Comparison of ENCODE assay signal across 8 cellular contexts in the genomic region with DNA sequence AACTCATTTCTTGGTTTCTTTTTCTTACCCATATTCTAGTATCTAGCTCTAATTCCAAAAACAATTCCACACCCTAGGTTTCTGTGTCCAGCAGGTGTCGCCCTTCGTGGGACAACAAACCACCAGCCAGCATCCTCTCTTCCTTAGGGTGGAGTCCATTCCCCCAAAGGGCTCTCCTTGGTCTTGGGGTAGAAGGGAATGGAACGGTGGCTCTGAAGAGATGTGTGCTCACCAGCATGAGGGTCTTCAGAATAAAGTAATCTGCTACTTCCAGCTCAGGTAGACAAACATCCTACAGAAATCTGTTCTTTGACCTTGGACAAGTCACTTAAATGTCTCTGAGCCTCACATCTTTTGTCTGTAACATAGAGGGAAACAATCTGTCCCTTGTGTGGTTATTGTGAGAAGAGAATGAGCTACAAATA. TPM values are rescaled to one million over a fixed set of nuclear protein-coding genes. Genes with fewer than 3 reads are reported as not detected.
DNase-seq lines count a peak whose midpoint lies in the region; ATAC-seq lines count a peak whose summit lies in the region.

No MANE protein-coding gene starts in this region.

- ATAC-seq in GM18519 (IDR thresholded peaks at IDR 0.05; ENCODE audit: low FRiP score, unreplicated experiment) (no peak), HG02678 (IDR thresholded peaks at IDR 0.05; ENCODE audit: unreplicated experiment) (no peak)

- DNase-seq in Daoy (ENCODE audit: low read depth) (peak; percentile 75), LoVo (ENCODE audit: low spot score) (peak; percentile 59), SW 1271 (lab: John Stamatoyannopoulos, UW) (peak; percentile 39 to 55), cardiac septum (ENCODE audit: low spot score) (peak; percentile 88), pulmonary artery endothelial cell (ENCODE audit: low read depth, low spot score) (peak; percentile 27)
- peak; percentile 51 for DNase-seq in activated naive CD8-positive, alpha-beta T cell treated with anti-CD3 and anti-CD28 coated beads, Interleukin-2, amount 50 U/mL, for 16 hours (ENCODE audit: low read depth, low spot score)

- intact Hi-C loops in cardiac septum (cut with DNase I) = loop anchor here (1.0 to 5.0 kb wide), 2 partner anchors 46 to 51 kb away; no protein-coding TSS in a partner anchor

RNA-seq across cellular contexts. Expression of a gene that starts 7.2 kb away (rescaled TPM):
- 0.23 and 3.2 TPM in 2 replicates for total RNA-seq in Daoy (2014; rRNA removed; shearing (Covaris generic))
- 7.9 TPM for total RNA-seq in cardiac septum
- 0.07 TPM in 1 of 2 replicates, not detected in the other for total RNA-seq in pulmonary artery endothelial cell

RNA-seq across cellular contexts. Expression of a gene that starts 19.2 kb away (rescaled TPM):
- 0.11 and 1.8 TPM in 2 replicates for total RNA-seq in Daoy (2014; rRNA removed; shearing (Covaris generic))
- total RNA-seq in cardiac septum (13.7 TPM), pulmonary artery endothelial cell (0.26 and 0.46 TPM in 2 replicates)

RNA-seq across cellular contexts. Expression of a gene that starts 34.7 kb away (rescaled TPM):
- total RNA-seq in Daoy (2014; rRNA removed; shearing (Covaris generic)) = 108 and 128 TPM in 2 replicates
- 88.7 TPM for total RNA-seq in cardiac septum
- total RNA-seq in pulmonary artery endothelial cell = 52.1 and 77.0 TPM in 2 replicates

Comparison
In these comparisons a context has a peak if more than half of its experiments do, and no peak if none do; other contexts are left out.
1. DNase-seq: peak in every context shown above with its lines; median percentile 88 in cardiac septum; 75 in Daoy; 59 in LoVo; 51 in activated naive CD8-positive, alpha-beta T cell treated with anti-CD3 and anti-CD28 coated beads, Interleukin-2, amount 50 U/mL, for 16 hours; 47 in SW 1271; 27 in pulmonary artery endothelial cell.